In the genomic region with DNA sequence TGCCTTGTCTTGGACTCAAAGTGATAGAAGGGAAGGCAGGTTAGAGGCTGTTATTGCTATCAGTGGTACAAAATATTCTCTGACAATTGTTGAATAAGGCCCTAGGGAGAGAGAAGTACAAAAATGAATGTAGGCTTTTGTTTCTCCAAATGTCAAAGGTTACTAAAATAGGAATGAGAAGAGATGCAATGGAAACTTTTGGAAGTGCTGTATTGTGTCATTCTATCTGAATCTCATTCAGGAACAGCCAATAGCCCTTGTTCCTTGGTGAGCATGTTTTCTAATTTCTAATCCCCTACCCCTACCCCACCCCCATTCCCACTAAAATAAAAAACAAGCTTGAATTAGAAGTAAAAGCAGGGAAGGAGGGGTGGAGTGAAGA, we compare ENCODE assay signal across 23 cellular contexts.
DNase-seq lines count a peak whose midpoint lies in the region; ATAC-seq and TF ChIP-seq lines count a peak whose summit lies in the region.
"Had no signal": no experiment of that assay in that cellular context is flagged by ENCODE, and none has a peak within 500 bp of the region (broad histone marks: within the 10 kb centered on the region; RNA-seq: fewer than 3 reads in every experiment).

No MANE protein-coding gene starts in this region.

- peaks cover 10% of the 10 kb centered on the region for H3K9me3 Mint-ChIP-seq in neural crest cell
- H3K9me3 Mint-ChIP-seq: CD4-positive, alpha-beta T cell; CD8-positive, alpha-beta memory T cell; HFFc6 had no signal

- no peak for ATAC-seq in HG02852 (IDR thresholded peaks at IDR 0.05; ENCODE audit: unreplicated experiment)
- ATAC-seq in GM19324 (IDR thresholded peaks at IDR 0.05; ENCODE audit: low FRiP score, unreplicated experiment) = no peak
- ATAC-seq: A549 had no signal

- H3K27ac Mint-ChIP-seq in neural crest cell (ENCODE audit: unreplicated experiment) = peak overlapping the region; percentile 3
- H3K27ac Mint-ChIP-seq: CD14-positive monocyte; CD4-positive, alpha-beta T cell; CD8-positive, alpha-beta memory T cell; HFFc6 had no signal

- peak overlapping the region; percentile 53 for H2AFZ ChIP-seq in mammary epithelial cell (ENCODE audit: low read depth, low read length)

- CTCF ChIA-PET in mammary epithelial cell (lab: Charles Lee; ENCODE audit: low non-redundant PET) = no interaction called here

- dilution Hi-C loops in mammary epithelial cell (cut with HindIII; ENCODE audit: low sequenced_read_pairs) = no loop called here

- peaks cover 33% of the 10 kb centered on the region for H3K4me1 Mint-ChIP-seq in neural crest cell
- H3K4me1 Mint-ChIP-seq: CD14-positive monocyte; CD8-positive, alpha-beta memory T cell had no signal

- no peaks in the 10 kb centered on the region for H3K9me3 ChIP-seq in mammary epithelial cell (replicated peaks; ENCODE audit: insufficient read depth, low read length)
- H3K9me3 ChIP-seq: A549; BE2C; BLaER1 treated with 17β-estradiol and CSF1 and Interleukin-3, amounts not matched to agents 10 nM and 100 nM; HAP-1 had no signal

- DNase-seq in COLO829 (ENCODE audit: low spot score) (peak; percentile 79), mammary epithelial cell (no peak), neural crest cell (ENCODE audit: low read depth, low spot score) (no peak)
- no peak for DNase-seq in NK-92 treated with Interleukin-12 subunit alpha and Interleukin-12 subunit beta, amount 100 ng/mL, for 24 hours (lab: John Stamatoyannopoulos, UW)
- DNase-seq: 8988T; ACHN; AML-193; BE2C; Calu3; CD4-positive, alpha-beta T cell; CD8-positive, alpha-beta memory T cell; COR-L47; DMS53; DMS79 treated with DMSO at 0.1 percent for 48 hours; GF-D8; GOT3; HFFc6 had no signal

- peaks cover 3% of the 10 kb centered on the region for H3K36me3 Mint-ChIP-seq in neural crest cell (ENCODE audit: low read depth)
- H3K36me3 Mint-ChIP-seq: CD14-positive monocyte had no signal

- BruUV-seq in mammary epithelial cell (replicated peaks; lab: Mats Ljungman, UMichigan) = no TSS peak

- H3K4me2 ChIP-seq in mammary epithelial cell (ENCODE audit: insufficient read depth, low read depth, low read length) = no peak overlapping the region
- H3K4me2 ChIP-seq: A549; BLaER1 treated with 17β-estradiol and CSF1 and Interleukin-3, amounts not matched to agents 10 nM and 100 nM had no signal

- H3K4me3 Mint-ChIP-seq in neural crest cell = peak overlapping the region; percentile 39
- H3K4me3 Mint-ChIP-seq: CD14-positive monocyte; CD4-positive, alpha-beta T cell; CD8-positive, alpha-beta memory T cell had no signal

- H3K36me3 ChIP-seq in mammary epithelial cell (ENCODE audit: insufficient read depth, low read length) = no peaks in the 10 kb centered on the region
- H3K36me3 ChIP-seq: BE2C; BLaER1 treated with 17β-estradiol and CSF1 and Interleukin-3, amounts not matched to agents 10 nM and 100 nM; HAP-1 had no signal

- TF ChIP-seq CTCF in mammary epithelial cell (conservative IDR thresholded peaks at IDR 0.05 in 1 of 2, IDR thresholded peaks at IDR 0.05 in 1 of 2; ENCODE audit: extremely low read depth in 1 of 2, insufficient read depth in 1 of 2, low read depth in 1 of 2, low read length in 2 of 2) (no peak), neural crest cell (conservative IDR thresholded peaks at IDR 0.05) (no peak)

- intact Hi-C loops in mammary epithelial cell (cut with micrococcal nuclease) = no loop called here

- in situ Hi-C loops in mammary epithelial cell (cut with MboI; ENCODE audit: low sequenced_read_pairs in 2 of 2) = no loop called here

- H3K27me3 ChIP-seq in mammary epithelial cell (ENCODE audit: insufficient read depth, low read length) = no peaks in the 10 kb centered on the region
- H3K27me3 ChIP-seq: BE2C; BLaER1 treated with 17β-estradiol and CSF1 and Interleukin-3, amounts not matched to agents 10 nM and 100 nM had no signal

- no peaks in the 10 kb centered on the region for H3K4me1 ChIP-seq in mammary epithelial cell (ENCODE audit: insufficient read depth, low read length)
- H3K4me1 ChIP-seq: A549; BE2C; BLaER1 treated with 17β-estradiol and CSF1 and Interleukin-3, amounts not matched to agents 10 nM and 100 nM; HAP-1 had no signal

- H3K79me2 ChIP-seq in mammary epithelial cell (ENCODE audit: insufficient read depth, low read length) = no peaks in the 10 kb centered on the region

- H3K4me3 ChIP-seq in mammary epithelial cell (replicated peaks in 1 of 3; ENCODE audit: insufficient read depth in 1 of 3, low read depth in 2 of 3, low read length in 3 of 3) = no peak overlapping the region
- H3K4me3 ChIP-seq: A549; BLaER1 treated with 17β-estradiol and CSF1 and Interleukin-3, amounts not matched to agents 10 nM and 100 nM; HAP-1 had no signal

- no peak overlapping the region for H3K27ac ChIP-seq in mammary epithelial cell (ENCODE audit: insufficient read depth, low read depth, low read length)
- H3K27ac ChIP-seq: A549; BLaER1 treated with 17β-estradiol and CSF1 and Interleukin-3, amounts not matched to agents 10 nM and 100 nM had no signal

- H4K20me1 ChIP-seq in mammary epithelial cell (ENCODE audit: insufficient read depth, low read length) = no peaks in the 10 kb centered on the region
- H4K20me1 ChIP-seq: BLaER1 treated with 17β-estradiol and CSF1 and Interleukin-3, amounts not matched to agents 10 nM and 100 nM had no signal

- H3K27me3 Mint-ChIP-seq in neural crest cell (ENCODE audit: low read depth) = no peaks in the 10 kb centered on the region

- H3K9ac ChIP-seq in mammary epithelial cell (ENCODE audit: insufficient read depth, low read length) = no peak overlapping the region
- H3K9ac ChIP-seq: BLaER1 treated with 17β-estradiol and CSF1 and Interleukin-3, amounts not matched to agents 10 nM and 100 nM had no signal
